In the genomic region with DNA sequence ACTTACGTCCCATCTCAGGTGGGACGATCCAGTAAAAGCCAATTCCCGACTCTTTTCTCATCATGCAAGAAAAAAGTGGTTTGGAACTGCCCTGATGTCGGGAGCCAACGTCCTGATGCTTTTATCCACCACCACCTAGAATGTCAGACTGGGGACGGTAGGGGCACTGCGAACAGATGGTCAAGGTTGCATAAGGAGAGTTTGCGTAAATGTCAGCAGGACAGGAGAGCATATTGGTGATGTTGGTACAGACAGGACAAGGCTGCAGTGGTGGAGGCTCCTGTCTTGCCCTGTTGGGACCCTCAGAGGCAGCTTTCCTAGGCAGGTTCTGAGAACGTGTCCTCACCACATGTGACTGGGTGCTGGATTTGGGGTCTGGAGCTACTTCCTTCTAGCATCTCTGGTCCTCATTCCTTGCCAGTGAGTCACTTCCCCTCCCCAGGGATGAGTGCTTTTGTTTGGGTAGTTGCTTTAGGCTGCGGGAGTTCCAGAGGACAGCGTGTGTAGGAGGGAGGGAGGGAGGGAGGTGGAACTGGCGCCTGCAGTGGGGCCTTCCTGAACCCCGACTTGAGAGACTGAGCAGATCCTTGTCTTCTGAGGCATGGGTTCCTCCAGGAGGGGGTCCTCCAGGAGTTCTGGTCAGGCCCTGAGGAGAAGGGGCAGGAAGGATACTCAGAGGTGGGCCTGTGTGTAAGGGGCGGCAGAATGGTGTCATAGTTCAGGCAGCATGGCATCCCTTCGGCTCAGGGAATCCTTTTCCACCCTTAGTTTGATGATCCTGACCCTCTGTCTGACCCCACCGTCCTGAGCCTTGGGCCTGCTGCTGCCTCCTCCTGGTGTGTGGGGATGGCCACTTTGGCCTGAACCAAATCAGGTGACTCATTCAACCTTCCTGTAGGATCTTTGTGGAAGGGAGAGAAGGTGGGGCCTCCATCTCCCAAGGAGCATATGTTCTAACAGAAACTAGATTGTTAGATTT, we compare ENCODE assay signal across 1 cellular context.
TF ChIP-seq lines count a peak whose summit lies in the region.

No MANE protein-coding gene starts in this region.

TF ChIP-seq in endothelial cell of umbilical vein, 7 proteins besides CTCF, POLR2A, EP300 and RAD21:
- TF ChIP-seq EZH2 (IDR thresholded peaks at IDR 0.05; ENCODE audit: borderline replicate concordance, low read depth, low read length, severe bottlenecking): no peak
- TF ChIP-seq, protein P1, sequence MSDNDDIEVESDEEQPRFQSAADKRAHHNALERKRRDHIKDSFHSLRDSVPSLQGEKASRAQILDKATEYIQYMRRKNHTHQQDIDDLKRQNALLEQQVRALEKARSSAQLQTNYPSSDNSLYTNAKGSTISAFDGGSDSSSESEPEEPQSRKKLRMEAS (IDR thresholded peaks at IDR 0.05; ENCODE audit: insufficient read depth, insufficient read length): no peak
- TF ChIP-seq FOS (IDR thresholded peaks at IDR 0.05; ENCODE audit: borderline replicate concordance, insufficient read depth, low read length): peak; percentile 58
- no peak for TF ChIP-seq GATA2 (IDR thresholded peaks at IDR 0.05; ENCODE audit: insufficient read depth, insufficient read length, low read depth, low read length)
- peak; percentile 84 for TF ChIP-seq MYC (IDR thresholded peaks at IDR 0.05; ENCODE audit: low read depth, low read length)
- TF ChIP-seq POLR2AphosphoS5 (IDR thresholded peaks at IDR 0.05; ENCODE audit: insufficient read depth, low read depth, low read length): peak; percentile 60
- peak; percentile 74 for TF ChIP-seq JUN (IDR thresholded peaks at IDR 0.05; ENCODE audit: borderline replicate concordance, insufficient read depth, insufficient read length, low read depth)
TF ChIP-seq in endothelial cell of umbilical vein: peak in this region for 4.
